In the genomic region with DNA sequence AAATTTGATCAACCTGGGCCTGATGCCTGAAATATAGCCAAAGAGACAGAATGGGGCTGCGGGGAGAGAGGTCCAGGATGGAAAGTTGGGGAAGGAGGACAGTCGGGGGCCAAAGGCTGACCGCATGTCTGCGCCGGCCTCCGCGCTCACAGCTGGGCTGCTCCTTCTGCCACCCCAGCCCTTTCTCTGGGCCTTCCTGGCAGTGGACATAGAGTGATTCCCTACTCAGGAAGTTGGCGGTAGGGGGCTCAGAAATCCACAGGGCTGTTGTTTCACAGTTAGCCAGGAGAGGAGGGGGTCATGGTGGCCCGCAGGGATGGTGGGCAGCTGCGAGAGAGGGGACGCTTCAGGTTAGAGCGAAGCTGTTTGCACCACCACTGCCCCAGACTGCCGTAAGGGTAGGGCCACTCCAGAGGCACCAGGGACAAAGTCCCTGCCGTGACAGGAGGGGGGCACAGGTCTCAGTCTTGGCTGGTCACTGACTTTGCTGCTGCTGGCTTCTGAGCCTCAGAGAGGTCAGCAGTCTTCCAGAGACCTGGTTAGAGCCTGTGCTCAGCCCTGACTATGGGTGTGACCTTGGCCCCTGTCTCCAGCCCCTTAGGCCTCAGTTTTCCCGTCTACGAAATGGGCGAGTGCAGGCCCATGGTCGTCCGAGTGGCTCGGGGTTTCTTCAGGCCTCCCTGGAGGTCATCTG, we compare ENCODE assay signal across 1 cellular context.
A peak's percentile ranks its signal among the peaks of the same experiment; 100 is the strongest.
TF ChIP-seq lines count a peak whose summit lies in the region.

No MANE protein-coding gene starts in this region.

TF ChIP-seq in HepG2, 621 proteins besides CTCF, POLR2A, EP300 and RAD21 (continued from another document):
- TF ChIP-seq, protein P1, sequence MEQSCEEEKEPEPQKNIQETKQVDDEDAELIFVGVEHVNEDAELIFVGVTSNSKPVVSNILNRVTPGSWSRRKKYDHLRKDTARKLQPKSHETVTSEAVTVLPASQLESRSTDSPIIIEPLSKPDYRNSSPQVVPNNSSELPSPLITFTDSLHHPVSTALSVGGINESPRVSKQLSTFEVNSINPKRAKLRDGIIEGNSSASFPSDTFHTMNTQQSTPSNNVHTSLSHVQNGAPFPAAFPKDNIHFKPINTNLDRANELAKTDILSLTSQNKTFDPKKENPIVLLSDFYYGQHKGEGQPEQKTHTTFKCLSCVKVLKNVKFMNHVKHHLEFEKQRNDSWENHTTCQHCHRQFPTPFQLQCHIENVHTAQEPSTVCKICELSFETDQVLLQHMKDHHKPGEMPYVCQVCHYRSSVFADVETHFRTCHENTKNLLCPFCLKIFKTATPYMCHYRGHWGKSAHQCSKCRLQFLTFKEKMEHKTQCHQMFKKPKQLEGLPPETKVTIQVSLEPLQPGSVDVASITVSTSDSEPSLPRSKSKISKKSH (CRISPR knock-in tag; IDR thresholded peaks at IDR 0.05; ENCODE audit: borderline replicate concordance) = no peak
- TF ChIP-seq RAD51 (IDR thresholded peaks at IDR 0.05; ENCODE audit: borderline replicate concordance) (no peak), SRSF1 (optimal IDR thresholded peaks at IDR 0.05; ENCODE audit: low read depth, low read length) (no peak), ZMAT3 (CRISPR knock-in tag; conservative IDR thresholded peaks at IDR 0.05) (no peak), DR1 (CRISPR knock-in tag; IDR thresholded peaks at IDR 0.05) (no peak), ZFY (CRISPR knock-in tag; IDR thresholded peaks at IDR 0.05) (no peak), SIX1 (CRISPR knock-in tag; IDR thresholded peaks at IDR 0.05; ENCODE audit: borderline replicate concordance) (no peak), ZNF33B (CRISPR knock-in tag; IDR thresholded peaks at IDR 0.05) (no peak), ZNF567 (CRISPR knock-in tag; IDR thresholded peaks at IDR 0.05; ENCODE audit: borderline replicate concordance) (no peak), ZSCAN31 (CRISPR knock-in tag; IDR thresholded peaks at IDR 0.05; ENCODE audit: low read depth) (no peak), KDM5B (CRISPR knock-in tag; IDR thresholded peaks at IDR 0.05; ENCODE audit: borderline replicate concordance) (0 out of 2 replicates have a peak, but pooled peaks have one; percentile 9), SOX6 (IDR thresholded peaks at IDR 0.05) (no peak), SOX6 (CRISPR knock-in tag; IDR thresholded peaks at IDR 0.05) (no peak), ZNF775 (CRISPR knock-in tag; IDR thresholded peaks at IDR 0.05; ENCODE audit: borderline replicate concordance) (no peak), RFX5 (IDR thresholded peaks at IDR 0.05; ENCODE audit: low read depth, low read length) (no peak), REL (CRISPR knock-in tag; conservative IDR thresholded peaks at IDR 0.05) (no peak), KAT8 (CRISPR knock-in tag; IDR thresholded peaks at IDR 0.05) (no peak), NR2F2 (IDR thresholded peaks at IDR 0.05; ENCODE audit: borderline replicate concordance, low read depth) (no peak), ZMYM3 (CRISPR knock-in tag; IDR thresholded peaks at IDR 0.05) (peak; percentile 99), HNF4A (CRISPR knock-in tag; IDR thresholded peaks at IDR 0.05) (peak; percentile 69), ZSCAN30 (CRISPR knock-in tag; IDR thresholded peaks at IDR 0.05) (no peak), MLLT10 (CRISPR knock-in tag; IDR thresholded peaks at IDR 0.05) (no peak), ZNF7 (CRISPR knock-in tag; IDR thresholded peaks at IDR 0.05) (no peak), ZNF256 (CRISPR knock-in tag; conservative IDR thresholded peaks at IDR 0.05) (no peak), SIN3B (IDR thresholded peaks at IDR 0.05; ENCODE audit: low read length) (no peak), DNMT1 (CRISPR knock-in tag; IDR thresholded peaks at IDR 0.05) (no peak), GZF1 (CRISPR knock-in tag; IDR thresholded peaks at IDR 0.05) (no peak), ZNF749 (CRISPR knock-in tag; IDR thresholded peaks at IDR 0.05; ENCODE audit: borderline replicate concordance) (no peak), MIXL1 (CRISPR knock-in tag; IDR thresholded peaks at IDR 0.05) (no peak), ZNF777 (CRISPR knock-in tag; IDR thresholded peaks at IDR 0.05) (no peak), ZNF629 (CRISPR knock-in tag; conservative IDR thresholded peaks at IDR 0.05) (peak; percentile 99), ZNF552 (CRISPR knock-in tag; IDR thresholded peaks at IDR 0.05; ENCODE audit: borderline replicate concordance) (no peak), ERF (CRISPR knock-in tag; IDR thresholded peaks at IDR 0.05) (no peak), U2AF2 (IDR thresholded peaks at IDR 0.05; ENCODE audit: low read depth, low read length) (no peak), ZNF737 (CRISPR knock-in tag; IDR thresholded peaks at IDR 0.05; ENCODE audit: borderline replicate concordance) (no peak), KLF12 (CRISPR knock-in tag; IDR thresholded peaks at IDR 0.05; ENCODE audit: borderline replicate concordance) (no peak), ESRRA (CRISPR knock-in tag; IDR thresholded peaks at IDR 0.05; ENCODE audit: low read depth) (peak; percentile 76; the same call in 1 of the 2 replicates)
- TF ChIP-seq, protein P2, sequence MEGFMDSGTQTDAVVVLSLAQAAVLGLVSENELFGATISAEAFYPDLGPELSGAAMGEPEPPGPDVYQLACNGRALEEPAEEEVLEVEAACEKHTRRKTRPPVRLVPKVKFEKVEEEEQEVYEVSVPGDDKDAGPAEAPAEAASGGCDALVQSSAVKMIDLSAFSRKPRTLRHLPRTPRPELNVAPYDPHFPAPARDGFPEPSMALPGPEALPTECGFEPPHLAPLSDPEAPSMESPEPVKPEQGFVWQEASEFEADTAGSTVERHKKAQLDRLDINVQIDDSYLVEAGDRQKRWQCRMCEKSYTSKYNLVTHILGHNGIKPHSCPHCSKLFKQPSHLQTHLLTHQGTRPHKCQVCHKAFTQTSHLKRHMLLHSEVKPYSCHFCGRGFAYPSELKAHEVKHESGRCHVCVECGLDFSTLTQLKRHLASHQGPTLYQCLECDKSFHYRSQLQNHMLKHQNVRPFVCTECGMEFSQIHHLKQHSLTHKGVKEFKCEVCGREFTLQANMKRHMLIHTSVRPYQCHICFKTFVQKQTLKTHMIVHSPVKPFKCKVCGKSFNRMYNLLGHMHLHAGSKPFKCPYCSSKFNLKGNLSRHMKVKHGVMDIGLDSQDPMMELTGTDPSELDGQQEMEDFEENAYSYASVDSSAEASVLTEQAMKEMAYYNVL (CRISPR knock-in tag; IDR thresholded peaks at IDR 0.05; ENCODE audit: borderline replicate concordance) = no peak
- TF ChIP-seq, protein P3, sequence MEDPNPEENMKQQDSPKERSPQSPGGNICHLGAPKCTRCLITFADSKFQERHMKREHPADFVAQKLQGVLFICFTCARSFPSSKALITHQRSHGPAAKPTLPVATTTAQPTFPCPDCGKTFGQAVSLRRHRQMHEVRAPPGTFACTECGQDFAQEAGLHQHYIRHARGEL (CRISPR knock-in tag; IDR thresholded peaks at IDR 0.05) = no peak
- TF ChIP-seq, protein P4, sequence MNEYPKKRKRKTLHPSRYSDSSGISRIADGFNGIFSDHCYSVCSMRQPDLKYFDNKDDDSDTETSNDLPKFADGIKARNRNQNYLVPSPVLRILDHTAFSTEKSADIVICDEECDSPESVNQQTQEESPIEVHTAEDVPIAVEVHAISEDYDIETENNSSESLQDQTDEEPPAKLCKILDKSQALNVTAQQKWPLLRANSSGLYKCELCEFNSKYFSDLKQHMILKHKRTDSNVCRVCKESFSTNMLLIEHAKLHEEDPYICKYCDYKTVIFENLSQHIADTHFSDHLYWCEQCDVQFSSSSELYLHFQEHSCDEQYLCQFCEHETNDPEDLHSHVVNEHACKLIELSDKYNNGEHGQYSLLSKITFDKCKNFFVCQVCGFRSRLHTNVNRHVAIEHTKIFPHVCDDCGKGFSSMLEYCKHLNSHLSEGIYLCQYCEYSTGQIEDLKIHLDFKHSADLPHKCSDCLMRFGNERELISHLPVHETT (CRISPR knock-in tag; conservative IDR thresholded peaks at IDR 0.05) = no peak
- TF ChIP-seq, protein P5, sequence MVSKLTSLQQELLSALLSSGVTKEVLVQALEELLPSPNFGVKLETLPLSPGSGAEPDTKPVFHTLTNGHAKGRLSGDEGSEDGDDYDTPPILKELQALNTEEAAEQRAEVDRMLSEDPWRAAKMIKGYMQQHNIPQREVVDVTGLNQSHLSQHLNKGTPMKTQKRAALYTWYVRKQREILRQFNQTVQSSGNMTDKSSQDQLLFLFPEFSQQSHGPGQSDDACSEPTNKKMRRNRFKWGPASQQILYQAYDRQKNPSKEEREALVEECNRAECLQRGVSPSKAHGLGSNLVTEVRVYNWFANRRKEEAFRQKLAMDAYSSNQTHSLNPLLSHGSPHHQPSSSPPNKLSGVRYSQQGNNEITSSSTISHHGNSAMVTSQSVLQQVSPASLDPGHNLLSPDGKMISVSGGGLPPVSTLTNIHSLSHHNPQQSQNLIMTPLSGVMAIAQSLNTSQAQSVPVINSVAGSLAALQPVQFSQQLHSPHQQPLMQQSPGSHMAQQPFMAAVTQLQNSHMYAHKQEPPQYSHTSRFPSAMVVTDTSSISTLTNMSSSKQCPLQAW (CRISPR knock-in tag; IDR thresholded peaks at IDR 0.05) = no peak
